Comparison of ENCODE assay signal across 35 cellular contexts in the genomic region with DNA sequence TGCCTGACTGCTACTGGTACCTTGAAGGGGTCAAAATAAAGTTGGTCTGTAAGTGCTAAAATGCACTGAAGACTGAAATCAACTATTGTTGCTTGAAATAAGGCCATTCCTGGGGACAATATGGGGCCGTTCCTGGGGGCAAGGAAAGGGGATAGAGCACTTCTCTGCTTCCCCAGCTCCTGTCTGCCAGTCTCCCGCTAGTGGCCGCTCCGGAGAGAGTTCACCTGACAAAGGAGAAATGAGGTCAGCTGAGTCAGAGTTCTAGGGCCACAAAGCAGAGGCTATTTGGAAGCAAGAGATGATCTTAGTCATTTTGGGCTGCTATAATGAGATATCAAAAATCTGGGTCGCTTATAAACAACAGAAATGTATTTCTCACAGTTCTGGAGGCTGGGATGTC.
"Had no signal": no experiment of that assay in that cellular context is flagged by ENCODE, and none has a peak within 500 bp of the region (broad histone marks: within the 10 kb centered on the region; RNA-seq: fewer than 3 reads in every experiment).

No MANE protein-coding gene starts in this region.

- H3K4me3 ChIP-seq: breast epithelium, esophagus squamous epithelium, pancreas, prostate gland, sigmoid colon, thoracic aorta, vagina had no signal

- H3K4me3 Mint-ChIP-seq: activated CD4-positive, alpha-beta T cell treated with anti-CD3 and anti-CD28 coated beads for 36 hours; activated CD8-positive, alpha-beta memory T cell treated with anti-CD3 and anti-CD28 coated beads, Interleukin-2, amount 10 ng/mL, durations not matched to agents 7 days and 5 days; activated CD8-positive, alpha-beta T cell treated with anti-CD3 and anti-CD28 coated beads, Interleukin-2, amount 10 ng/mL, durations not matched to agents 7 days and 5 days; activated naive CD4-positive, alpha-beta T cell treated with anti-CD3 and anti-CD28 coated beads, Interleukin-2, amount 50 U/mL, for 24 hours; activated naive CD8-positive, alpha-beta T cell treated with anti-CD3 and anti-CD28 coated beads, Interleukin-2, amount 50 U/mL, for 24 hours; dendritic cell treated with granulocyte-macrophage colony-stimulating factor and Interleukin-4, amounts not matched to agents 40 ng/mL and 50 ng/mL, for 4 days; mesothelial cell of epicardium; naive B cell; nephron progenitor cell; stimulated activated effector memory CD8-positive, alpha-beta T cell treated with anti-CD3 and anti-CD28 coated beads, Interleukin-12 subunit alpha, Interleukin-12 subunit beta, amount 100 ng/mL, for 72 hours; stimulated activated naive CD8-positive, alpha-beta T cell treated with anti-CD3 and anti-CD28 coated beads, Interleukin-15, Interleukin-2, amounts not matched to agents 100 ng/mL and 50 ng/mL, for 24 hours; T-helper 2 cell treated with Interferon-gamma antibody and Interleukin-4, amounts not matched to agents 5 μg/mL and 100 μg/mL, for 36 hours; type B pancreatic cell had no signal

- H3K9me3 Mint-ChIP-seq: activated naive CD4-positive, alpha-beta T cell treated with anti-CD3 and anti-CD28 coated beads, Interleukin-2, amount 50 U/mL, for 24 hours; activated T-helper 2 cell treated with anti-CD3 and anti-CD28 coated beads, Interferon-gamma antibody, Interleukin-2, Interleukin-4, amounts not matched to agents 10 μg/mL and 5 μg/mL and 100 μg/mL, durations not matched to agents 14 hours and 24 hours and 36 hours; dendritic cell treated with granulocyte-macrophage colony-stimulating factor and Interleukin-4, amounts not matched to agents 40 ng/mL and 50 ng/mL, for 4 days; nephron progenitor cell; stimulated activated effector memory CD8-positive, alpha-beta T cell treated with anti-CD3 and anti-CD28 coated beads, Interleukin-12 subunit alpha, Interleukin-12 subunit beta, amount 100 ng/mL, for 72 hours; T-helper 2 cell treated with Interferon-gamma antibody and Interleukin-4, amounts not matched to agents 5 μg/mL and 100 μg/mL, for 36 hours; type B pancreatic cell had no signal

- H3K4me1 ChIP-seq: breast epithelium, esophagus squamous epithelium, pancreas, prostate gland, sigmoid colon, vagina had no signal

- H3K27me3 Mint-ChIP-seq: activated CD4-positive, alpha-beta T cell treated with anti-CD3 and anti-CD28 coated beads for 36 hours; activated CD8-positive, alpha-beta memory T cell treated with anti-CD3 and anti-CD28 coated beads, Interleukin-2, amount 10 ng/mL, durations not matched to agents 7 days and 5 days; activated naive CD8-positive, alpha-beta T cell treated with anti-CD3 and anti-CD28 coated beads, Interleukin-2, amount 50 U/mL, for 24 hours; dendritic cell treated with granulocyte-macrophage colony-stimulating factor and Interleukin-4, amounts not matched to agents 40 ng/mL and 50 ng/mL, for 4 days; stimulated activated naive CD8-positive, alpha-beta T cell treated with anti-CD3 and anti-CD28 coated beads, Interleukin-15, Interleukin-2, amounts not matched to agents 100 ng/mL and 50 ng/mL, for 24 hours had no signal

- H3K27ac ChIP-seq: breast epithelium, epithelial cell of prostate, esophagus squamous epithelium, pancreas, prostate gland, sigmoid colon, thoracic aorta, vagina had no signal

- H3K27ac Mint-ChIP-seq: activated CD4-positive, alpha-beta T cell treated with anti-CD3 and anti-CD28 coated beads for 36 hours; activated CD8-positive, alpha-beta memory T cell treated with anti-CD3 and anti-CD28 coated beads, Interleukin-2, amount 10 ng/mL, durations not matched to agents 7 days and 5 days; activated CD8-positive, alpha-beta T cell treated with anti-CD3 and anti-CD28 coated beads, Interleukin-2, amount 10 ng/mL, durations not matched to agents 7 days and 5 days; activated naive CD4-positive, alpha-beta T cell treated with anti-CD3 and anti-CD28 coated beads, Interleukin-2, amount 50 U/mL, for 24 hours; activated naive CD8-positive, alpha-beta T cell treated with anti-CD3 and anti-CD28 coated beads, Interleukin-2, amount 50 U/mL, for 24 hours; activated T-helper 2 cell treated with anti-CD3 and anti-CD28 coated beads, Interferon-gamma antibody, Interleukin-2, Interleukin-4, amounts not matched to agents 10 μg/mL and 5 μg/mL and 100 μg/mL, durations not matched to agents 14 hours and 24 hours and 36 hours; dendritic cell treated with granulocyte-macrophage colony-stimulating factor and Interleukin-4, amounts not matched to agents 40 ng/mL and 50 ng/mL, for 4 days; mesothelial cell of epicardium; naive B cell; nephron progenitor cell; stimulated activated effector memory CD8-positive, alpha-beta T cell treated with anti-CD3 and anti-CD28 coated beads, Interleukin-12 subunit alpha, Interleukin-12 subunit beta, amount 100 ng/mL, for 72 hours; stimulated activated naive CD8-positive, alpha-beta T cell treated with anti-CD3 and anti-CD28 coated beads, Interleukin-15, Interleukin-2, amounts not matched to agents 100 ng/mL and 50 ng/mL, for 24 hours; T-helper 2 cell treated with Interferon-gamma antibody and Interleukin-4, amounts not matched to agents 5 μg/mL and 100 μg/mL, for 36 hours; type B pancreatic cell had no signal

- H3K27me3 ChIP-seq: breast epithelium, esophagus squamous epithelium, pancreas, sigmoid colon, vagina had no signal

- FAIRE-seq: endometrium, keratinocyte, pancreas, small intestine had no signal

- DNase-seq: activated CD4-positive, alpha-beta T cell treated with anti-CD3 and anti-CD28 coated beads for 36 hours; activated CD4-positive, CD25-positive, alpha-beta regulatory T cell; activated CD8-positive, alpha-beta memory T cell treated with anti-CD3 and anti-CD28 coated beads, Interleukin-2, amount 10 ng/mL, durations not matched to agents 7 days and 5 days; activated CD8-positive, alpha-beta T cell treated with anti-CD3 and anti-CD28 coated beads, Interleukin-2, amount 10 ng/mL, durations not matched to agents 7 days and 5 days; activated naive CD8-positive, alpha-beta T cell treated with anti-CD3 and anti-CD28 coated beads, Interleukin-2, amount 50 U/mL, for 24 hours; activated T-cell treated with anti-CD3 and anti-CD28 coated beads, Interleukin-2, amount 50 U/mL, for 48 hours; amygdala; central memory CD4-positive, alpha-beta T cell; effector CD4-positive, alpha-beta T cell; esophagus squamous epithelium; foreskin melanocyte; left cardiac atrium; left ventricle myocardium superior; naive B cell; nephron progenitor cell; pancreas; retina; sigmoid colon; small intestine; stimulated activated CD4-positive, alpha-beta T cell treated with anti-CD3 and anti-CD28 coated beads, Interleukin-4, amount 100 ng/mL, for 24 hours had no signal

- ATAC-seq: activated CD4-positive, alpha-beta T cell treated with anti-CD3 and anti-CD28 coated beads for 36 hours; activated CD8-positive, alpha-beta memory T cell treated with anti-CD3 and anti-CD28 coated beads, Interleukin-2, amount 10 ng/mL, durations not matched to agents 7 days and 5 days; activated CD8-positive, alpha-beta T cell treated with anti-CD3 and anti-CD28 coated beads, Interleukin-2, amount 10 ng/mL, durations not matched to agents 7 days and 5 days; activated naive CD8-positive, alpha-beta T cell treated with anti-CD3 and anti-CD28 coated beads, Interleukin-2, amount 50 U/mL, for 24 hours; left cardiac atrium; left ventricle myocardium superior; pancreas; stimulated activated effector memory CD8-positive, alpha-beta T cell treated with anti-CD3 and anti-CD28 coated beads, Interleukin-12 subunit alpha, Interleukin-12 subunit beta, amount 100 ng/mL, for 72 hours had no signal

- H3K36me3 Mint-ChIP-seq: activated CD8-positive, alpha-beta memory T cell treated with anti-CD3 and anti-CD28 coated beads, Interleukin-2, amount 10 ng/mL, durations not matched to agents 7 days and 5 days; activated naive CD4-positive, alpha-beta T cell treated with anti-CD3 and anti-CD28 coated beads, Interleukin-2, amount 50 U/mL, for 24 hours; mesothelial cell of epicardium; naive B cell; stimulated activated effector memory CD8-positive, alpha-beta T cell treated with anti-CD3 and anti-CD28 coated beads, Interleukin-12 subunit alpha, Interleukin-12 subunit beta, amount 100 ng/mL, for 72 hours; type B pancreatic cell had no signal

- H3K4me1 Mint-ChIP-seq: activated CD4-positive, alpha-beta T cell treated with anti-CD3 and anti-CD28 coated beads for 36 hours; activated CD8-positive, alpha-beta memory T cell treated with anti-CD3 and anti-CD28 coated beads, Interleukin-2, amount 10 ng/mL, durations not matched to agents 7 days and 5 days; activated naive CD4-positive, alpha-beta T cell treated with anti-CD3 and anti-CD28 coated beads, Interleukin-2, amount 50 U/mL, for 24 hours; activated naive CD8-positive, alpha-beta T cell treated with anti-CD3 and anti-CD28 coated beads, Interleukin-2, amount 50 U/mL, for 24 hours; naive B cell; stimulated activated effector memory CD8-positive, alpha-beta T cell treated with anti-CD3 and anti-CD28 coated beads, Interleukin-12 subunit alpha, Interleukin-12 subunit beta, amount 100 ng/mL, for 72 hours had no signal

- H3K9me3 ChIP-seq: breast epithelium, esophagus squamous epithelium, pancreas, prostate gland, sigmoid colon, thoracic aorta, vagina had no signal

- H3K36me3 ChIP-seq: breast epithelium, esophagus squamous epithelium, pancreas, prostate gland, sigmoid colon, thoracic aorta, vagina had no signal
